22 cellular contexts compared by ENCODE assay signal in the genomic region with DNA sequence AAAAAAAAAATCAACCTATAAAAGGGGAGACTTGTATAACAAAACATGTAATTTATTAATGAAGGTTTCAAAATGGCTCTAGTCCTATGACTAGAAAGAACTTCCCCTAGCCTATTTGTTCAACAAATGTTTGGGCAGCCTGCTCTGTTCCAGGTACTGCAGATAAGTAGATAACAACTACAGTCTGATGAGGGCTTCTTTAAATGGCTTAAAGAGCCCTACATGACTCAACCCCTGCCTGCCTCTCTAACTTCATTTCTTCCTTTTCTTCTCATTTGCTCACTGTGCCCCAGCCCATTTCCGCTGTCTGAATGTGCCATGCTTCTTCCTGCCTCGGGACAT. TPM values are rescaled to one million over a fixed set of nuclear protein-coding genes. Genes with fewer than 3 reads are reported as not detected.
A peak's percentile ranks its signal among the peaks of the same experiment; 100 is the strongest.
DNase-seq lines count a peak whose midpoint lies in the region; ATAC-seq and TF ChIP-seq lines count a peak whose summit lies in the region.
"Had no signal": no experiment of that assay in that cellular context is flagged by ENCODE, and none has a peak within 500 bp of the region (broad histone marks: within the 10 kb centered on the region; RNA-seq: fewer than 3 reads in every experiment).

No MANE protein-coding gene starts in this region.

- H3K27ac ChIP-seq in RWPE2 (ENCODE audit: poor library complexity, severe bottlenecking) (peak overlapping the region; percentile 34), epithelial cell of prostate (peak overlapping the region; percentile 75)
- H3K27ac ChIP-seq: tibial artery had no signal

- H3K4me1 ChIP-seq in RWPE2 (ENCODE audit: insufficient read depth, poor library complexity, severe bottlenecking), result peaks cover 11% of the 10 kb centered on the region
- H3K4me1 ChIP-seq: tibial artery had no signal

- no peaks in the 10 kb centered on the region for H3K9me3 Mint-ChIP-seq in stimulated activated effector memory CD8-positive, alpha-beta T cell treated with anti-CD3 and anti-CD28 coated beads, Interleukin-12 subunit alpha, Interleukin-12 subunit beta, amount 100 ng/mL, for 72 hours
- H3K9me3 Mint-ChIP-seq: activated naive CD4-positive, alpha-beta T cell treated with anti-CD3 and anti-CD28 coated beads, Interleukin-2, amount 10 ng/mL, durations not matched to agents 7 days and 5 days; activated T-cell treated with anti-CD3 and anti-CD28 coated beads, Interleukin-2, amount 50 U/mL, for 4 hours; CD8-positive, alpha-beta memory T cell; central memory CD8-positive, alpha-beta T cell had no signal

- no peaks in the 10 kb centered on the region for H3K27me3 ChIP-seq in RWPE2 (ENCODE audit: insufficient read depth, poor library complexity, severe bottlenecking)
- H3K27me3 ChIP-seq: tibial artery had no signal

- no peak for TF ChIP-seq CTCF in RWPE2 (IDR thresholded peaks at IDR 0.05; ENCODE audit: poor library complexity, severe bottlenecking)

- H3K4me3 ChIP-seq in RWPE2 (ENCODE audit: severe bottlenecking), result no peak overlapping the region
- H3K4me3 ChIP-seq: lung, tibial artery had no signal

- DNase-seq in HT1080 (ENCODE audit: low read depth), result peak; percentile 10
- DNase-seq in RWPE2 (ENCODE audit: low spot score), result no peak
- DNase-seq in epithelial cell of prostate (ENCODE audit: low read depth, low spot score), result no peak
- no peak for DNase-seq in stimulated activated effector memory CD8-positive, alpha-beta T cell treated with anti-CD3 and anti-CD28 coated beads, Interleukin-12 subunit alpha, Interleukin-12 subunit beta, amount 100 ng/mL, for 72 hours (ENCODE audit: low spot score in 2 of 2)
- DNase-seq in NCI-H2171 treated with DMSO at 0.1 percent for 48 hours (lab: John Stamatoyannopoulos, UW), result no peak
- DNase-seq: activated CD4-positive, CD25-positive, alpha-beta regulatory T cell treated with anti-CD3 and anti-CD28 coated beads, Interleukin-2, amount 50 U/mL, for 72 hours; activated naive CD4-positive, alpha-beta T cell treated with anti-CD3 and anti-CD28 coated beads, Interleukin-2, amount 10 ng/mL, durations not matched to agents 7 days and 5 days; activated T-cell treated with anti-CD3 and anti-CD28 coated beads, Interleukin-2, amount 50 U/mL, for 4 hours; anterior cingulate cortex; CD8-positive, alpha-beta memory T cell; DMS153; GDM1; hippocampal formation; NCI-H1694 treated with DMSO at 0.1 percent for 48 hours; NCI-H69; small intestine; stimulated activated naive CD8-positive, alpha-beta T cell treated with anti-CD3 and anti-CD28 coated beads, Interleukin-15, Interleukin-2, amounts not matched to agents 100 U/mL and 50 U/mL, for 24 hours; tibial artery had no signal

- ATAC-seq in RWPE2 (ENCODE audit: low read depth), result peak; percentile 11; the same call in 2 of the 3 replicates
- peak; percentile 21 for ATAC-seq in stimulated activated effector memory CD8-positive, alpha-beta T cell treated with anti-CD3 and anti-CD28 coated beads, Interleukin-12 subunit alpha, Interleukin-12 subunit beta, amount 100 ng/mL, for 72 hours
- ATAC-seq in HG03432 (IDR thresholded peaks at IDR 0.05; ENCODE audit: unreplicated experiment), result no peak
- no peak for ATAC-seq in GM21381 (IDR thresholded peaks at IDR 0.05; ENCODE audit: unreplicated experiment)
- ATAC-seq: activated T-cell treated with anti-CD3 and anti-CD28 coated beads, Interleukin-2, amount 50 U/mL, for 4 hours had no signal

- H3K27ac Mint-ChIP-seq in stimulated activated effector memory CD8-positive, alpha-beta T cell treated with anti-CD3 and anti-CD28 coated beads, Interleukin-12 subunit alpha, Interleukin-12 subunit beta, amount 100 ng/mL, for 72 hours, result peak overlapping the region; percentile 2
- H3K27ac Mint-ChIP-seq: activated naive CD4-positive, alpha-beta T cell treated with anti-CD3 and anti-CD28 coated beads, Interleukin-2, amount 10 ng/mL, durations not matched to agents 7 days and 5 days; CD8-positive, alpha-beta memory T cell had no signal

- H3K9me3 ChIP-seq in RWPE2 (ENCODE audit: severe bottlenecking), result no peaks in the 10 kb centered on the region
- H3K9me3 ChIP-seq: tibial artery had no signal

- peaks cover 83% of the 10 kb centered on the region for H3K36me3 Mint-ChIP-seq in stimulated activated effector memory CD8-positive, alpha-beta T cell treated with anti-CD3 and anti-CD28 coated beads, Interleukin-12 subunit alpha, Interleukin-12 subunit beta, amount 100 ng/mL, for 72 hours

- H3K4me3 Mint-ChIP-seq in stimulated activated effector memory CD8-positive, alpha-beta T cell treated with anti-CD3 and anti-CD28 coated beads, Interleukin-12 subunit alpha, Interleukin-12 subunit beta, amount 100 ng/mL, for 72 hours, result no peak overlapping the region
- H3K4me3 Mint-ChIP-seq: activated naive CD4-positive, alpha-beta T cell treated with anti-CD3 and anti-CD28 coated beads, Interleukin-2, amount 10 ng/mL, durations not matched to agents 7 days and 5 days; activated T-cell treated with anti-CD3 and anti-CD28 coated beads, Interleukin-2, amount 50 U/mL, for 4 hours; CD8-positive, alpha-beta memory T cell; central memory CD8-positive, alpha-beta T cell had no signal

- no peaks in the 10 kb centered on the region for H3K4me1 Mint-ChIP-seq in stimulated activated effector memory CD8-positive, alpha-beta T cell treated with anti-CD3 and anti-CD28 coated beads, Interleukin-12 subunit alpha, Interleukin-12 subunit beta, amount 100 ng/mL, for 72 hours
- H3K4me1 Mint-ChIP-seq: activated naive CD4-positive, alpha-beta T cell treated with anti-CD3 and anti-CD28 coated beads, Interleukin-2, amount 10 ng/mL, durations not matched to agents 7 days and 5 days; CD8-positive, alpha-beta memory T cell; central memory CD8-positive, alpha-beta T cell had no signal

- peaks cover 3% of the 10 kb centered on the region for H3K36me3 ChIP-seq in RWPE2 (ENCODE audit: low read depth)

RNA-seq across cellular contexts. Expression of a gene that starts 21.5 kb away (rescaled TPM):
- total RNA-seq in HT1080 (2014; rRNA removed; shearing (Covaris generic)), result 1.4 TPM in 2 replicates
- 4.4 and 4.8 TPM in 2 replicates for polyA plus RNA-seq in HT1080 (2015; cell fraction: cytosol; rRNA removed)
- polyA plus RNA-seq in HT1080 (2015; cell fraction: nucleus; rRNA removed), result 7.3 and 7.6 TPM in 2 replicates

RNA-seq across cellular contexts. Expression of a gene that starts 22.0 kb away (rescaled TPM):
- total RNA-seq in HT1080 (2014; rRNA removed; shearing (Covaris generic)), result 6.6 and 8.7 TPM in 2 replicates
- polyA plus RNA-seq in HT1080 (2015; cell fraction: cytosol; rRNA removed), result 5.7 and 7.3 TPM in 2 replicates
- polyA plus RNA-seq in HT1080 (2015; cell fraction: nucleus; rRNA removed), result 4.5 and 6.2 TPM in 2 replicates

RNA-seq across cellular contexts. Expression of a gene that starts 43.6 kb away (rescaled TPM):
- 0.16 and 0.73 TPM in 2 replicates for total RNA-seq in HT1080 (2014; rRNA removed; shearing (Covaris generic))
- polyA plus RNA-seq in HT1080 (2015; cell fraction: cytosol; rRNA removed), result 0.15 and 0.31 TPM in 2 replicates
- polyA plus RNA-seq in HT1080 (2015; cell fraction: nucleus; rRNA removed), result 0.47 and 0.48 TPM in 2 replicates

RNA-seq across cellular contexts. Expression of a gene that starts 43.7 kb away (rescaled TPM):
- total RNA-seq in HT1080 (2014; rRNA removed; shearing (Covaris generic)), result 4.2 and 7.2 TPM in 2 replicates
- polyA plus RNA-seq in HT1080 (2015; cell fraction: cytosol; rRNA removed), result 6.1 and 6.8 TPM in 2 replicates
- polyA plus RNA-seq in HT1080 (2015; cell fraction: nucleus; rRNA removed), result 10.3 and 12.0 TPM in 2 replicates

Comparison
In these comparisons a context has a peak if more than half of its experiments do, and no peak if none do; other contexts are left out.
1. ATAC-seq: peak in RWPE2 (single experiment) and stimulated activated effector memory CD8-positive, alpha-beta T cell treated with anti-CD3 and anti-CD28 coated beads, Interleukin-12 subunit alpha, Interleukin-12 subunit beta, amount 100 ng/mL, for 72 hours (single experiment); none in HG03432 (single experiment) and GM21381 (single experiment).